Comparison of ENCODE assay signal across 15 cellular contexts in the genomic region with DNA sequence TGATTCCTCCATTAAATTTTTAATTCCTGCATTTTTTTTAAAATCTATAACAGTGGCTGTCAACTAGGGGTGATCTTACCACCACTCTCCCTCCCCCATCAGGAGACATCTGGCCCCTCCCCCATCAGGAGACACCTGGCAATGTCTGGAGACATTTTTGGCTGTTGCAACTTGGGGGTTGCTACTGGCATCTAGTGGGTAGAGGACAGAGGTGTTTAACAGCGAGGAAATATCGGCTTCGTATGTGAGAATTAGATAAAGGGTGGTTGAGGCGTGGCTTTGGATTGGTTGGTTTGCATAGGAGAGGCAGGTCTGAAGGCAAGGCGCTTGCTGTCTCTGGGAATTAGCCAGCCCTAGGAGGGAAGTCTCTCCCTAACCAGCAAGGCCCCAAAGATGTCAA. TPM values are rescaled to one million over a fixed set of nuclear protein-coding genes. Genes with fewer than 3 reads are reported as not detected.
DNase-seq lines count a peak whose midpoint lies in the region; ATAC-seq and TF ChIP-seq lines count a peak whose summit lies in the region.
"Had no signal": no experiment of that assay in that cellular context is flagged by ENCODE, and none has a peak within 500 bp of the region (broad histone marks: within the 10 kb centered on the region; RNA-seq: fewer than 3 reads in every experiment).

No MANE protein-coding gene starts in this region.

- no peaks in the 10 kb centered on the region for H3K9me3 Mint-ChIP-seq in CD4-positive, CD25-positive, alpha-beta regulatory T cell
- H3K9me3 Mint-ChIP-seq: activated B cell treated with CpG ODN at 0.5 μM for 24 hours; activated T-cell treated with anti-CD3 and anti-CD28 coated beads, Interleukin-2, amount 50 U/mL, for 4 hours had no signal

- H3K9me3 ChIP-seq in CD4-positive, CD25-positive, alpha-beta regulatory T cell (ENCODE audit: control insufficient read depth in 2 of 2, low read length in 2 of 2) = no peaks in the 10 kb centered on the region
- H3K9me3 ChIP-seq in RWPE2 (ENCODE audit: severe bottlenecking) = no peaks in the 10 kb centered on the region
- H3K9me3 ChIP-seq: thoracic aorta had no signal

- TF ChIP-seq CTCF in GM12872 (IDR thresholded peaks at IDR 0.05; ENCODE audit: insufficient read depth, low read depth, low read length) (0 out of 3 replicates have a peak, but pooled peaks have one; percentile 13), RWPE2 (IDR thresholded peaks at IDR 0.05; ENCODE audit: poor library complexity, severe bottlenecking) (peak; percentile 61), foreskin keratinocyte (conservative IDR thresholded peaks at IDR 0.05) (peak; percentile 70)

- peak in 2 of 3 donors; percentile 43 to 64 for DNase-seq in CD4-positive, CD25-positive, alpha-beta regulatory T cell
- no peak for DNase-seq in RWPE2 (ENCODE audit: low spot score)
- DNase-seq in foreskin keratinocyte = peak in 1 of 2 donors; percentile 48
- DNase-seq in DMS53 (lab: John Stamatoyannopoulos, UW) = no peak
- DNase-seq in iPS-NIHi11 (ENCODE audit: low spot score) = no peak
- DNase-seq: activated B cell treated with CpG ODN at 0.5 μM for 24 hours; activated T-cell treated with anti-CD3 and anti-CD28 coated beads, Interleukin-2, amount 50 U/mL, for 4 hours; effector CD8-positive, alpha-beta T cell; IMR-90; left cardiac atrium had no signal

- peak overlapping the region; percentile 48 to 88 (median 82) for H3K27ac Mint-ChIP-seq in CD4-positive, CD25-positive, alpha-beta regulatory T cell
- H3K27ac Mint-ChIP-seq: activated B cell treated with CpG ODN at 0.5 μM for 24 hours had no signal

- H3K4me3 Mint-ChIP-seq in CD4-positive, CD25-positive, alpha-beta regulatory T cell = peak overlapping the region in 2 of 4 donors; percentile 3 to 29
- H3K4me3 Mint-ChIP-seq: activated B cell treated with CpG ODN at 0.5 μM for 24 hours; activated T-cell treated with anti-CD3 and anti-CD28 coated beads, Interleukin-2, amount 50 U/mL, for 4 hours had no signal

- H3K27me3 ChIP-seq in CD4-positive, CD25-positive, alpha-beta regulatory T cell (ENCODE audit: control insufficient read depth, insufficient read depth, low read length) = no peaks in the 10 kb centered on the region
- H3K27me3 ChIP-seq in RWPE2 (ENCODE audit: insufficient read depth, poor library complexity, severe bottlenecking) = no peaks in the 10 kb centered on the region
- H3K27me3 ChIP-seq in foreskin keratinocyte = no peaks in the 10 kb centered on the region

- no peak overlapping the region for H3K27ac ChIP-seq in CD4-positive, CD25-positive, alpha-beta regulatory T cell (ENCODE audit: insufficient read depth, low read length, poor library complexity, severe bottlenecking)
- H3K27ac ChIP-seq in RWPE2 (ENCODE audit: poor library complexity, severe bottlenecking) (no peak overlapping the region), foreskin keratinocyte (no peak overlapping the region)
- H3K27ac ChIP-seq: skin epidermis, thoracic aorta had no signal

- H3K4me1 Mint-ChIP-seq in CD4-positive, CD25-positive, alpha-beta regulatory T cell = peaks cover 0 to 56% (median 24%) of the 10 kb centered on the region in 4 donors

- H3K36me3 ChIP-seq in CD4-positive, CD25-positive, alpha-beta regulatory T cell (ENCODE audit: control insufficient read depth, insufficient read depth, low read length) = no peaks in the 10 kb centered on the region
- H3K36me3 ChIP-seq in RWPE2 (ENCODE audit: low read depth) = no peaks in the 10 kb centered on the region
- H3K36me3 ChIP-seq: thoracic aorta had no signal

- H3K27me3 Mint-ChIP-seq in CD4-positive, CD25-positive, alpha-beta regulatory T cell = peaks cover 10% of the 10 kb centered on the region

- no peaks in the 10 kb centered on the region for H3K36me3 Mint-ChIP-seq in CD4-positive, CD25-positive, alpha-beta regulatory T cell

- ATAC-seq in CD4-positive, CD25-positive, alpha-beta regulatory T cell (ENCODE audit: low read depth in 2 of 2) = peak; percentile 5 to 52
- ATAC-seq in RWPE2 (ENCODE audit: low read depth) = peak; percentile 62
- peak; percentile 29 for ATAC-seq in foreskin keratinocyte
- ATAC-seq in GM21367 (IDR thresholded peaks at IDR 0.05; ENCODE audit: unreplicated experiment) = no peak
- ATAC-seq: left cardiac atrium, SK-N-SH treated with all-trans-retinoic acid at 6 μM for 48 hours had no signal

- H3K4me1 ChIP-seq in CD4-positive, CD25-positive, alpha-beta regulatory T cell (ENCODE audit: control insufficient read depth, insufficient read depth, low read length, poor library complexity, severe bottlenecking) = peaks cover 18% of the 10 kb centered on the region
- H3K4me1 ChIP-seq in RWPE2 (ENCODE audit: insufficient read depth, poor library complexity, severe bottlenecking) = peaks cover 15% of the 10 kb centered on the region
- H3K4me1 ChIP-seq in foreskin keratinocyte = peaks cover 20% of the 10 kb centered on the region

- H3K4me3 ChIP-seq in CD4-positive, CD25-positive, alpha-beta regulatory T cell (ENCODE audit: low read depth, low read length) = no peak overlapping the region
- H3K4me3 ChIP-seq in RWPE2 (ENCODE audit: severe bottlenecking) = no peak overlapping the region
- H3K4me3 ChIP-seq: skin epidermis, thoracic aorta had no signal

RNA-seq across cellular contexts. Expression of a gene that starts 10.5 kb away (rescaled TPM):
- 1.3 TPM for total RNA-seq in CD4-positive, CD25-positive, alpha-beta regulatory T cell
- polyA plus RNA-seq in CD4-positive, CD25-positive, alpha-beta regulatory T cell = not detected
- total RNA-seq in foreskin keratinocyte = 0.04 and 0.27 TPM in 2 replicates
- 0.03 TPM in 1 of 2 replicates, not detected in the other for polyA plus RNA-seq in foreskin keratinocyte
- total RNA-seq: IMR-90, thoracic aorta had no signal
- polyA plus RNA-seq: IMR-90 had no signal

RNA-seq across cellular contexts. Expression of a gene that starts 22.5 kb away (rescaled TPM):
- 268 TPM for total RNA-seq in CD4-positive, CD25-positive, alpha-beta regulatory T cell
- polyA plus RNA-seq in CD4-positive, CD25-positive, alpha-beta regulatory T cell = 1 to 10 TPM; 2.3 to 4.3 (median 3.4) TPM
- total RNA-seq in foreskin keratinocyte = 12.5 and 15.3 TPM in 2 replicates
- polyA plus RNA-seq in foreskin keratinocyte = 12.1 and 12.7 TPM in 2 replicates

RNA-seq across cellular contexts. Expression of a gene that starts 50.3 kb away (rescaled TPM):
- 1.9 TPM for total RNA-seq in CD4-positive, CD25-positive, alpha-beta regulatory T cell
- under 1 TPM; 0.24 to 0.87 (median 0.52) TPM for polyA plus RNA-seq in CD4-positive, CD25-positive, alpha-beta regulatory T cell
- 16.9 and 18.3 TPM in 2 replicates for total RNA-seq in foreskin keratinocyte
- 11.1 and 11.4 TPM in 2 replicates for polyA plus RNA-seq in foreskin keratinocyte

Comparison
In these comparisons a context has a peak if more than half of its experiments do, and no peak if none do; other contexts are left out.
1. DNase-seq: peak in CD4-positive, CD25-positive, alpha-beta regulatory T cell (2 of 3); none in RWPE2 (single experiment), DMS53 (single experiment) and iPS-NIHi11 (single experiment).
2. CTCF ChIP-seq: peak in every context shown above with its lines; median percentile 70 in foreskin keratinocyte; 61 in RWPE2; 13 in GM12872.
3. RNA of a gene that starts 22.5 kb away (total RNA-seq): 268 TPM in CD4-positive, CD25-positive, alpha-beta regulatory T cell (single experiment); 12.5 to 15.3 TPM in foreskin keratinocyte; every median in the first group is over 10 times any median in the second.